Comparison of ENCODE assay signal across 14 cellular contexts in the genomic region with DNA sequence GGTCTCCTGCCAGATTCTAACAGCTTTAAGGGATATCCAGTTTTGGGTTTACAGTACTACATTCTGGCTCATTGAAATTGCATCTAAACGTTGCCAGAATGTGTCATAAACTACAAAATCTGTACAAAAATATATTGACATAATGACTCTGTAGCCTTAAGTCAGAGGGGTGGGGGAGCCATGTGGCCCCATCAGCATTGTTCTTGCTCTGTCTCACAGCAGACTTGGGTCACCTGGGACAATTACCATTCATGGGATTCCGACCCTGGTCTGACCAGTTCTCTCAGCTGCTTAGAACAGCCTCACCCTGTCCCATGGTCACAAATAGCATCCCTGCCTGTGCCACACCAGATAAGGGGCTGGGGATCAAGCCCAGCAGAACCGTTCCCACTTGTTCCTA. TPM values are rescaled to one million over a fixed set of nuclear protein-coding genes. Genes with fewer than 3 reads are reported as not detected.
DNase-seq lines count a peak whose midpoint lies in the region; ATAC-seq and TF ChIP-seq lines count a peak whose summit lies in the region.
"Had no signal": no experiment of that assay in that cellular context is flagged by ENCODE, and none has a peak within 500 bp of the region (broad histone marks: within the 10 kb centered on the region; RNA-seq: fewer than 3 reads in every experiment).

No MANE protein-coding gene starts in this region.

- H3K4me1 ChIP-seq in breast epithelium (peaks cover 5 to 11% of the 10 kb centered on the region in 2 donors), transverse colon (peaks cover 0 to 24% (median 5%) of the 10 kb centered on the region in 4 donors)

- POLR2A ChIA-PET in MCF 10A (lab: Yijun Ruan, JAX) = interaction anchor here (0.8 to 0.9 kb wide), 2 partner anchors 45 to 208 kb away, joined by 3 to 4 read pairs; no protein-coding TSS in a partner anchor

- CTCF ChIA-PET in MCF 10A (lab: Yijun Ruan, JAX) = no interaction called here

- H3K27me3 Mint-ChIP-seq in MCF 10A (ENCODE audit: insufficient read depth, unreplicated experiment) (no peaks in the 10 kb centered on the region), memory B cell (no peaks in the 10 kb centered on the region)
- peaks cover 16% of the 10 kb centered on the region for H3K27me3 Mint-ChIP-seq in dendritic cell treated with granulocyte-macrophage colony-stimulating factor and Interleukin-4, amounts not matched to agents 40 ng/mL and 50 ng/mL, for 4 days
- H3K27me3 Mint-ChIP-seq: activated B cell treated with CpG ODN at 0.5 μM for 24 hours; stimulated activated naive CD8-positive, alpha-beta T cell treated with anti-CD3 and anti-CD28 coated beads, Interleukin-15, amount 100 ng/mL, for 72 hours had no signal

- no TSS peak for BruUV-seq in MCF 10A (replicated peaks; lab: Mats Ljungman, UMichigan)

- ATAC-seq in memory B cell (ENCODE audit: low read depth) (no peak), GM21529 (IDR thresholded peaks at IDR 0.05; ENCODE audit: unreplicated experiment) (no peak), HG02981 (IDR thresholded peaks at IDR 0.05; ENCODE audit: unreplicated experiment) (no peak)

- in situ Hi-C loops in transverse colon (cut with MboI; ENCODE audit: low pct_ligation_motif_present in 1 of 4, low pct_unique_long_range_greater_than_20kb in 1 of 4, low sequenced_read_pairs in 3 of 4) = no loop called here

- no peak overlapping the region for H3K4me3 ChIP-seq in breast epithelium
- H3K4me3 ChIP-seq in transverse colon = no peak overlapping the region

- DNase-seq in breast epithelium (ENCODE audit: low spot score in 2 of 2) = no peak
- DNase-seq in MCF 10A (ENCODE audit: unreplicated experiment) = no peak
- no peak for DNase-seq in memory B cell (ENCODE audit: low spot score in 2 of 2)
- no peak for DNase-seq in transverse colon
- DNase-seq in 8988T = no peak
- DNase-seq: activated B cell treated with CpG ODN at 0.5 μM for 24 hours; activated gamma-delta T cell; NCI-H510A; SHP77 treated with DMSO at 0.1 percent for 48 hours; stimulated activated naive CD8-positive, alpha-beta T cell treated with anti-CD3 and anti-CD28 coated beads, Interleukin-15, amount 100 ng/mL, for 72 hours had no signal

- no peak overlapping the region for H3K4me3 Mint-ChIP-seq in MCF 10A (ENCODE audit: unreplicated experiment)
- no peak overlapping the region for H3K4me3 Mint-ChIP-seq in dendritic cell treated with granulocyte-macrophage colony-stimulating factor and Interleukin-4, amounts not matched to agents 40 ng/mL and 50 ng/mL, for 4 days
- H3K4me3 Mint-ChIP-seq in memory B cell = no peak overlapping the region
- H3K4me3 Mint-ChIP-seq: neural crest cell had no signal

- H3K36me3 Mint-ChIP-seq in MCF 10A (ENCODE audit: insufficient read depth, unreplicated experiment) = peaks cover 3% of the 10 kb centered on the region
- H3K36me3 Mint-ChIP-seq in dendritic cell treated with granulocyte-macrophage colony-stimulating factor and Interleukin-4, amounts not matched to agents 40 ng/mL and 50 ng/mL, for 4 days (ENCODE audit: low read depth) = no peaks in the 10 kb centered on the region
- H3K36me3 Mint-ChIP-seq in memory B cell = peaks cover 1% of the 10 kb centered on the region

- TF ChIP-seq POLR2A in breast epithelium (IDR thresholded peaks at IDR 0.05) = no peak
- no peak for TF ChIP-seq POLR2A in transverse colon (IDR thresholded peaks at IDR 0.05)

- intact Hi-C loops in breast epithelium (cut with DNase I; ENCODE audit: low total_unique reads) (no loop called here), MCF 10A (cut with micrococcal nuclease) (no loop called here), transverse colon (cut with DNase I; ENCODE audit: low total_unique reads) (loop anchor here (5.0 kb wide), 1 partner anchor 136 kb away; no protein-coding TSS in a partner anchor)
- intact Hi-C loops in dendritic cell treated with granulocyte-macrophage colony-stimulating factor and Interleukin-4, amounts not matched to agents 40 ng/mL and 50 ng/mL, for 4 days (cut with micrococcal nuclease) = loop anchor here (5.0 kb wide), 1 partner anchor 39 kb away; no protein-coding TSS in a partner anchor

- H3K27me3 ChIP-seq in breast epithelium (no peaks in the 10 kb centered on the region), transverse colon (no peaks in the 10 kb centered on the region)

- TF ChIP-seq CTCF in breast epithelium (IDR thresholded peaks at IDR 0.05) = no peak
- no peak for TF ChIP-seq CTCF in MCF 10A (IDR thresholded peaks at IDR 0.05; ENCODE audit: unreplicated experiment)
- no peak for TF ChIP-seq CTCF in transverse colon (IDR thresholded peaks at IDR 0.05)

- H3K36me3 ChIP-seq in breast epithelium (no peaks in the 10 kb centered on the region), transverse colon (no peaks in the 10 kb centered on the region)

- H3K9me3 Mint-ChIP-seq in MCF 10A (ENCODE audit: unreplicated experiment) (no peaks in the 10 kb centered on the region), memory B cell (no peaks in the 10 kb centered on the region)
- H3K9me3 Mint-ChIP-seq in dendritic cell treated with granulocyte-macrophage colony-stimulating factor and Interleukin-4, amounts not matched to agents 40 ng/mL and 50 ng/mL, for 4 days = no peaks in the 10 kb centered on the region
- H3K9me3 Mint-ChIP-seq: activated B cell treated with CpG ODN at 0.5 μM for 24 hours; neural crest cell; stimulated activated naive CD8-positive, alpha-beta T cell treated with anti-CD3 and anti-CD28 coated beads, Interleukin-15, amount 100 ng/mL, for 72 hours had no signal

- TF ChIP-seq EP300 in transverse colon (IDR thresholded peaks at IDR 0.05; ENCODE audit: low read depth) = no peak

- WGBS in transverse colon (ENCODE audit: low coverage in 1 of 2), 2 donors = 17 to 39% methylated on average over 1 to 3 of the region's 3 CpGs

- peak overlapping the region; percentile 67 to 89 for H3K27ac ChIP-seq in breast epithelium
- H3K27ac ChIP-seq in transverse colon = peak overlapping the region; percentile 71 to 83 (median 78)

- H3K4me1 Mint-ChIP-seq in MCF 10A (ENCODE audit: insufficient read depth, unreplicated experiment) (peaks cover 32% of the 10 kb centered on the region), memory B cell (peaks cover 27% of the 10 kb centered on the region)
- H3K4me1 Mint-ChIP-seq in dendritic cell treated with granulocyte-macrophage colony-stimulating factor and Interleukin-4, amounts not matched to agents 40 ng/mL and 50 ng/mL, for 4 days (ENCODE audit: low read depth) = peaks cover 64% of the 10 kb centered on the region

- H3K9me3 ChIP-seq in breast epithelium = no peaks in the 10 kb centered on the region
- no peaks in the 10 kb centered on the region for H3K9me3 ChIP-seq in transverse colon

- H3K27ac Mint-ChIP-seq in MCF 10A (ENCODE audit: low read depth, unreplicated experiment) = no peak overlapping the region
- H3K27ac Mint-ChIP-seq in dendritic cell treated with granulocyte-macrophage colony-stimulating factor and Interleukin-4, amounts not matched to agents 40 ng/mL and 50 ng/mL, for 4 days = peak overlapping the region; percentile 85
- H3K27ac Mint-ChIP-seq in memory B cell = peak overlapping the region; percentile 24

RNA-seq across cellular contexts. Expression of gene MED13L, which starts 43.3 kb away (rescaled TPM):
- total RNA-seq in breast epithelium (100 to 1,000 TPM; 248 to 387 (median 279) TPM), MCF 10A (2022) (74.9 and 91.6 TPM in 2 replicates), transverse colon (100 to 1,000 TPM; 126 to 194 (median 154) TPM)

Comparison
In these comparisons a context has a peak if more than half of its experiments do, and no peak if none do; other contexts are left out.
1. intact Hi-C loops: an anchor here in dendritic cell treated with granulocyte-macrophage colony-stimulating factor and Interleukin-4, amounts not matched to agents 40 ng/mL and 50 ng/mL, for 4 days (5.0 kb wide) and transverse colon (5.0 kb wide); none called in breast epithelium and MCF 10A.